Comparison of ENCODE assay signal across 8 cellular contexts in the genomic region with DNA sequence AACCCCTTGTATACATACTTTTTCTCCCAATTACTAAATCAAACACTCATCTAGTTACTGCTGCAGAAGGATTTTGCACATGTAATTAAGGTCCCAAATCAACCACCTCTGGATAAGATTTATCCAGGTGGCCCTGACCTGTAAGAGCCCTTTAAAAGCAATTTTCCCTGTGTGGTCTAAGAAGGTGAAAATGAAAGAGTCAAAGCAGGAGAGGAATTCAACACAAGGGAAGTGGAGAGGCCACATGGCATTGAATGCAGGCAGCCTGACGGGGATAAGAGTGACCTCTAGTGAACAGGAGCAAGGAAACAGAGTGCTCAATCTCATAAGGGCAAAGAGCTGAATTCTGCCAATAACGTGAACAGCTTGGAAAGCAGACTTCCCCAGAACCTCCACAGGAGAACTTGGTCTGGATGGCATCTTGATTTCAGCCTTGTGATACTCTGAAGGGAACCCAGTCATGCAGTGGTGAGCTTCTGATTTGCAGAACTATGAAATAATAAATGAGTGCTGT. TPM values are rescaled to one million over a fixed set of nuclear protein-coding genes. Genes with fewer than 3 reads are reported as not detected.
DNase-seq lines count a peak whose midpoint lies in the region; ATAC-seq and TF ChIP-seq lines count a peak whose summit lies in the region.

No MANE protein-coding gene starts in this region.

- ATAC-seq in GM18499 (IDR thresholded peaks at IDR 0.05; ENCODE audit: insufficient read depth, unreplicated experiment), result peak; percentile 48
- ATAC-seq in HG02885 (IDR thresholded peaks at IDR 0.05; ENCODE audit: poor library complexity, unreplicated experiment), result peak; percentile 86

- H3K36me3 ChIP-seq in adrenal gland (replicated peaks in 1 of 2) (no peaks in the 10 kb centered on the region), kidney epithelial cell (ENCODE audit: control insufficient read depth, insufficient read depth, low read length) (no peaks in the 10 kb centered on the region)

- TF ChIP-seq CTCF in adrenal gland (IDR thresholded peaks at IDR 0.05), result peak in 1 of 6 experiments; percentile 31
- TF ChIP-seq CTCF in kidney epithelial cell (IDR thresholded peaks at IDR 0.05; ENCODE audit: insufficient read depth, low read length, poor library complexity, severe bottlenecking), result peak; percentile 27

- no peak for TF ChIP-seq POLR2A in adrenal gland (IDR thresholded peaks at IDR 0.05)

- no peaks in the 10 kb centered on the region for H3K9me3 ChIP-seq in adrenal gland (replicated peaks in 1 of 3)

- H3K4me3 ChIP-seq in adrenal gland (no peak overlapping the region), kidney epithelial cell (ENCODE audit: low read depth, low read length) (no peak overlapping the region)

- intact Hi-C loops in adrenal gland (cut with DNase I), result no loop called here

- no peaks in the 10 kb centered on the region for H3K27me3 ChIP-seq in adrenal gland
- no peaks in the 10 kb centered on the region for H3K27me3 ChIP-seq in kidney epithelial cell (ENCODE audit: control insufficient read depth, insufficient read depth, low read length)

- peaks cover 40 to 61% of the 10 kb centered on the region in 2 donors for H3K4me1 ChIP-seq in adrenal gland (replicated peaks in 1 of 2)

- H3K27ac ChIP-seq in adrenal gland, result peak overlapping the region in 3 of 5 donors; percentile 43 to 83 (median 53)

- 0 to 13% (median 5%) methylated on average over 2 of the region's 2 CpGs for WGBS in adrenal gland, 4 donors

- DNase-seq in CD1c-positive myeloid dendritic cell (ENCODE audit: extremely low spot score) (peak; percentile 72), NCI-H524 treated with DMSO at 0.1 percent for 48 hours (lab: John Stamatoyannopoulos, UW) (peak; percentile 31), adrenal gland (peak in 6 of 7 donors; percentile 46 to 77 (median 56)), kidney epithelial cell (ENCODE audit: low read depth) (no peak), putamen (ENCODE audit: low spot score) (no peak), germinal center (ENCODE audit: low spot score) (no peak)

RNA-seq across cellular contexts. Expression of a gene that starts 27.2 kb away (rescaled TPM):
- total RNA-seq in adrenal gland, result 100 to 1,000 TPM in 1 of 8 donors, 10 to 100 TPM in 7; 26.4 to 169 (median 63.7) TPM
- 10 to 100 TPM; 11.8 to 68.4 (median 13.3) TPM for polyA plus RNA-seq in adrenal gland
- 32.8 and 33.7 TPM in 2 replicates for total RNA-seq in kidney epithelial cell

Comparison
In these comparisons a context has a peak if more than half of its experiments do, and no peak if none do; other contexts are left out.
1. DNase-seq: peak in CD1c-positive myeloid dendritic cell (single experiment), NCI-H524 treated with DMSO at 0.1 percent for 48 hours (single experiment) and adrenal gland (6 of 7); none in kidney epithelial cell (single experiment), putamen (single experiment) and germinal center (single experiment).